In the genomic region with DNA sequence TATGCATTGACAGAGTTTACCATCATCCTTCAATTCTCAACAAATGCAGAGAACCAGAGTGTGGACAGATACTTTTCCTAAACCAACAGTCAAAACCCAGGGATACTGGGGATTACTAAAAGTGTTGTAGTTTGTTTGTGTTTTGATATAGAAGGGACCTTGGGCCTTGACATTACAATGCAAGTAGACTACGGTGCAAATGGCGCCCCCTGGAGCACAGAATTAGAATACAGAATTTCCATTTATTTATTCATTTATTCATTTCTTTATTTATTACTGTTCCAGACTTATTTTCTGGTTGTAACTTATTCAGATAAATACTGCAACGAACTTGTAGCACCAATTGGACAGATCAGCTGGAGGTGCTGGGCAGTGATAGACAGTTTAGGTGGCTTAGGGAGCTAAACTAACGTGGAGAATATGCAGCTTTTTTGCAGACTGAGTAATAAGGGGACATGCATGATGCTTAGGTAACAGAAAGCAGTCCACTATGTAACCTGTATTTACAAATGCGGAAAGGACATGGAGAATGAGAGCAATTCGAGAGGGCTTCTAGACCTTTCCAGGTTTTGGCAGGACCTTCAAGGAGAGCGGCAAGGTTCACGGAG, we compare ENCODE assay signal across 8 cellular contexts. TPM values are rescaled to one million over a fixed set of nuclear protein-coding genes. Genes with fewer than 3 reads are reported as not detected.
A peak's percentile ranks its signal among the peaks of the same experiment; 100 is the strongest.
DNase-seq lines count a peak whose midpoint lies in the region; ATAC-seq and TF ChIP-seq lines count a peak whose summit lies in the region.

No MANE protein-coding gene starts in this region.

- TF ChIP-seq CTCF in CD8-positive, alpha-beta T cell (IDR thresholded peaks at IDR 0.05), result peak; percentile 50
- TF ChIP-seq CTCF in IMR-90 (conservative IDR thresholded peaks at IDR 0.05; ENCODE audit: low read depth, low read length) (peak; percentile 80), adrenal gland (IDR thresholded peaks at IDR 0.05) (peak; percentile 75 to 84 (median 81)), upper lobe of right lung (IDR thresholded peaks at IDR 0.05) (peak; percentile 72)

- H3K4me1 Mint-ChIP-seq in CD8-positive, alpha-beta T cell (ENCODE audit: low read depth), result no peaks in the 10 kb centered on the region
- no peaks in the 10 kb centered on the region for H3K4me1 Mint-ChIP-seq in stimulated activated memory B cell treated with anti-CD40 and anti-IgM and Interleukin-4, amounts not matched to agents 10 μg/mL and 1 μg/mL and 100 μg/mL, for 72 hours

- no peaks in the 10 kb centered on the region for H3K27me3 ChIP-seq in CD8-positive, alpha-beta T cell (ENCODE audit: insufficient read depth, low read length)
- H3K27me3 ChIP-seq in IMR-90 (ENCODE audit: control insufficient read depth, insufficient read depth, low read length) (no peaks in the 10 kb centered on the region), adrenal gland (no peaks in the 10 kb centered on the region), upper lobe of right lung (no peaks in the 10 kb centered on the region)

- no peak overlapping the region for H4K8ac ChIP-seq in IMR-90 (ENCODE audit: low read depth in 2 of 2, low read length in 2 of 2)

- no peak overlapping the region for H2AK9ac ChIP-seq in IMR-90 (replicated peaks; ENCODE audit: low read depth, low read length, poor library complexity)

- H3K79me1 ChIP-seq in IMR-90 (ENCODE audit: low read depth in 1 of 2, low read length in 2 of 2), result peaks cover 24 to 87% of the 10 kb centered on the region in 2 experiments

- no peaks in the 10 kb centered on the region for H3K4me1 ChIP-seq in CD8-positive, alpha-beta T cell (ENCODE audit: insufficient read depth, low read length)
- H3K4me1 ChIP-seq in IMR-90 (ENCODE audit: control insufficient read depth, insufficient read depth, low read length), result peaks cover 22% of the 10 kb centered on the region
- peaks cover 5 to 17% of the 10 kb centered on the region in 2 donors for H3K4me1 ChIP-seq in adrenal gland (replicated peaks in 1 of 2)
- peaks cover 23% of the 10 kb centered on the region for H3K4me1 ChIP-seq in upper lobe of right lung

- no peak overlapping the region for H3K14ac ChIP-seq in IMR-90 (replicated peaks; ENCODE audit: low read depth, low read length)

- no peak overlapping the region for H4K91ac ChIP-seq in IMR-90 (ENCODE audit: insufficient read depth, low read depth, low read length)

- WGBS in IMR-90 (ENCODE audit: extremely low coverage in 2 of 2, insufficient read length in 1 of 2), 2 experiments, result 100% methylated on average over 2 of the region's 8 CpGs; no CpG with 5 or more reads in 1 of the 2 experiments
- 47 to 54% (median 50%) methylated on average over 8 of the region's 8 CpGs for WGBS in adrenal gland, 4 donors

- no peak overlapping the region for H2BK120ac ChIP-seq in IMR-90 (ENCODE audit: low read depth, low read length)

- H3K23ac ChIP-seq in IMR-90 (ENCODE audit: low read depth, low read length), result no peak overlapping the region

- CTCF ChIA-PET in CD8-positive, alpha-beta T cell (lab: Charles Lee), result no interaction called here
- CTCF ChIA-PET in IMR-90 (lab: Yijun Ruan, JAX), result interaction anchor here (1.0 to 3.0 kb wide), 6 partner anchors 24 to 45 kb away, joined by 3 to 19 read pairs (median 3); no protein-coding TSS in a partner anchor

- no peak for ATAC-seq in CD8-positive, alpha-beta T cell
- ATAC-seq in IMR-90 (ENCODE audit: low read depth) (peak; percentile 40; the same call in 1 of the 2 replicates), upper lobe of right lung (peak; percentile 57), HG03159 (IDR thresholded peaks at IDR 0.05; ENCODE audit: unreplicated experiment) (no peak)
- ATAC-seq in stimulated activated memory B cell treated with anti-CD40 and anti-IgM and Interleukin-4, amounts not matched to agents 10 μg/mL and 1 μg/mL and 100 μg/mL, for 72 hours, result no peak

- H4K5ac ChIP-seq in IMR-90 (ENCODE audit: low read depth, low read length), result no peak overlapping the region

- no peak overlapping the region for H3K9ac ChIP-seq in IMR-90 (ENCODE audit: low read depth, low read length)

- H2AFZ ChIP-seq in IMR-90 (replicated peaks; ENCODE audit: low read length, poor library complexity), result no peak overlapping the region

- no TSS peak for BruUV-seq in IMR-90 (replicated peaks; lab: Mats Ljungman, UMichigan)

- POLR2A ChIA-PET in CD8-positive, alpha-beta T cell (lab: Charles Lee), result no interaction called here
- POLR2A ChIA-PET in IMR-90 (lab: Charles Lee; ENCODE audit: unreplicated experiment), result no interaction called here

- no peak overlapping the region for H3K56ac ChIP-seq in IMR-90 (ENCODE audit: extremely low read depth, insufficient read depth, low read length)

- H3K27me3 Mint-ChIP-seq in CD8-positive, alpha-beta T cell (ENCODE audit: low read depth), result no peaks in the 10 kb centered on the region
- H3K27me3 Mint-ChIP-seq in stimulated activated memory B cell treated with anti-CD40 and anti-IgM and Interleukin-4, amounts not matched to agents 10 μg/mL and 1 μg/mL and 100 μg/mL, for 72 hours, result peaks cover 60% of the 10 kb centered on the region

- H2AK5ac ChIP-seq in IMR-90 (ENCODE audit: low read depth, low read length), result 0 out of 2 replicates have a peak overlapping the region, but pooled peaks have one; percentile 3

- dilution Hi-C loops in IMR-90 (cut with HindIII; ENCODE audit: low sequenced_read_pairs, unreplicated experiment), result no loop called here

- no peak overlapping the region for H3K4me3 ChIP-seq in CD8-positive, alpha-beta T cell (ENCODE audit: low read depth, low read length)
- H3K4me3 ChIP-seq in IMR-90 (ENCODE audit: insufficient read depth, low read depth, low read length), result no peak overlapping the region
- H3K4me3 ChIP-seq in adrenal gland, result no peak overlapping the region
- H3K4me3 ChIP-seq in upper lobe of right lung, result no peak overlapping the region

- H3K9me1 ChIP-seq in IMR-90 (ENCODE audit: insufficient read depth, low read length), result peaks cover 29% of the 10 kb centered on the region

- no peak overlapping the region for H2BK20ac ChIP-seq in IMR-90 (ENCODE audit: low read depth, low read length)

- no peak overlapping the region for H2BK5ac ChIP-seq in IMR-90 (ENCODE audit: low read depth, low read length, poor library complexity, severe bottlenecking)

- H3K36me3 Mint-ChIP-seq in CD8-positive, alpha-beta T cell, result no peaks in the 10 kb centered on the region
- H3K36me3 Mint-ChIP-seq in stimulated activated memory B cell treated with anti-CD40 and anti-IgM and Interleukin-4, amounts not matched to agents 10 μg/mL and 1 μg/mL and 100 μg/mL, for 72 hours, result no peaks in the 10 kb centered on the region

- DNase-seq in CD8-positive, alpha-beta T cell, result no peak
- peak; percentile 68 for DNase-seq in IMR-90
- peak in 6 of 7 donors; percentile 44 to 76 (median 64) for DNase-seq in adrenal gland
- DNase-seq in kidney glomerular epithelial cell (lab: John Stamatoyannopoulos, UW), result peak; percentile 33
- DNase-seq in upper lobe of right lung, result no peak
- no peak for DNase-seq in T1000 (lab: John Stamatoyannopoulos, UW)

- no peak overlapping the region for H2BK15ac ChIP-seq in IMR-90 (ENCODE audit: low read depth, low read length)

- no peaks in the 10 kb centered on the region for H3K36me3 ChIP-seq in CD8-positive, alpha-beta T cell (ENCODE audit: insufficient read depth, low read length)
- H3K36me3 ChIP-seq in IMR-90 (ENCODE audit: control insufficient read depth, insufficient read depth, low read length) (peaks cover 9% of the 10 kb centered on the region; the same call in 1 of the 2 replicates), adrenal gland (replicated peaks in 1 of 2) (no peaks in the 10 kb centered on the region), upper lobe of right lung (no peaks in the 10 kb centered on the region)

- no peak overlapping the region for H3K27ac Mint-ChIP-seq in CD8-positive, alpha-beta T cell
- no peak overlapping the region for H3K27ac Mint-ChIP-seq in stimulated activated memory B cell treated with anti-CD40 and anti-IgM and Interleukin-4, amounts not matched to agents 10 μg/mL and 1 μg/mL and 100 μg/mL, for 72 hours

- H3K18ac ChIP-seq in IMR-90 (ENCODE audit: low read depth, low read length), result no peak overlapping the region

- intact Hi-C loops in CD8-positive, alpha-beta T cell (cut with DNase I, micrococcal nuclease), result no loop called here
- intact Hi-C loops in IMR-90 (cut with micrococcal nuclease) (loop anchor here (1.0 to 2.0 kb wide), 4 partner anchors 33 to 67 kb away; no protein-coding TSS in a partner anchor), adrenal gland (cut with DNase I) (loop anchor here (5.0 to 10.0 kb wide), 3 partner anchors 44 to 51 kb away; partner anchors contain the start of gene KIRREL1 (in 2 of the 2)), upper lobe of right lung (cut with DNase I) (loop anchor here (5.0 to 10.0 kb wide), 2 partner anchors 44 to 49 kb away; partner anchors contain the start of gene KIRREL1)

- H3K27ac ChIP-seq in CD8-positive, alpha-beta T cell (ENCODE audit: low read depth, low read length), result no peak overlapping the region
- H3K27ac ChIP-seq in IMR-90 (ENCODE audit: insufficient read depth, low read length), result no peak overlapping the region
- peak overlapping the region in 2 of 5 donors; percentile 9 to 38 for H3K27ac ChIP-seq in adrenal gland
- no peak overlapping the region for H3K27ac ChIP-seq in upper lobe of right lung

- H3K4ac ChIP-seq in IMR-90 (ENCODE audit: low read depth, low read length), result no peak overlapping the region

- no peaks in the 10 kb centered on the region for H3K9me3 ChIP-seq in CD8-positive, alpha-beta T cell (ENCODE audit: low read length)
- H3K9me3 ChIP-seq in IMR-90 (ENCODE audit: control insufficient read depth, insufficient read depth, low read length) (no peaks in the 10 kb centered on the region), adrenal gland (replicated peaks in 1 of 3) (no peaks in the 10 kb centered on the region), upper lobe of right lung (no peaks in the 10 kb centered on the region)

- no peak overlapping the region for H3K4me2 ChIP-seq in IMR-90 (ENCODE audit: low read depth, low read length)

- TF ChIP-seq POLR2A in IMR-90 (IDR thresholded peaks at IDR 0.05; ENCODE audit: low read depth, low read length) (no peak), adrenal gland (IDR thresholded peaks at IDR 0.05) (no peak)

- no peaks in the 10 kb centered on the region for H3K9me3 Mint-ChIP-seq in CD8-positive, alpha-beta T cell
- H3K9me3 Mint-ChIP-seq in stimulated activated memory B cell treated with anti-CD40 and anti-IgM and Interleukin-4, amounts not matched to agents 10 μg/mL and 1 μg/mL and 100 μg/mL, for 72 hours, result no peaks in the 10 kb centered on the region

- no peak overlapping the region for H3K4me3 Mint-ChIP-seq in CD8-positive, alpha-beta T cell
- H3K4me3 Mint-ChIP-seq in stimulated activated memory B cell treated with anti-CD40 and anti-IgM and Interleukin-4, amounts not matched to agents 10 μg/mL and 1 μg/mL and 100 μg/mL, for 72 hours, result no peak overlapping the region

- in situ Hi-C loops in IMR-90 (cut with MboI; ENCODE audit: low sequenced_read_pairs), result no loop called here

- TF ChIP-seq RAD21 in IMR-90 (IDR thresholded peaks at IDR 0.05; ENCODE audit: low read length), result peak; percentile 77

- H4K20me1 ChIP-seq in IMR-90 (ENCODE audit: insufficient read depth, low read length), result peaks cover 54% of the 10 kb centered on the region

RNA-seq across cellular contexts. Expression of gene KIRREL1, which starts 42.6 kb away (rescaled TPM):
- total RNA-seq in CD8-positive, alpha-beta T cell, result not detected
- total RNA-seq in IMR-90 (2012; rRNA removed), result 61.9 and 64.7 TPM in 2 replicates
- polyA plus RNA-seq in IMR-90 (2012; rRNA removed), result 58.1 and 64.6 TPM in 2 replicates
- polyA plus RNA-seq in IMR-90 (2012; cell fraction: cytosol; rRNA removed), result 38.9 and 51.3 TPM in 2 replicates
- 85.2 and 89.7 TPM in 2 replicates for polyA plus RNA-seq in IMR-90 (2012; cell fraction: nucleus; rRNA removed; ENCODE audit: low replicate concordance)
- 10 to 100 TPM; 23.6 to 57.2 (median 50.4) TPM for total RNA-seq in adrenal gland
- polyA plus RNA-seq in adrenal gland, result 10 to 100 TPM; 10.1 to 13.9 (median 11.2) TPM
- 40.8 TPM for total RNA-seq in upper lobe of right lung

Comparison
In these comparisons a context has a peak if more than half of its experiments do, and no peak if none do; other contexts are left out.
1. ATAC-seq: peak in IMR-90 (single experiment) and upper lobe of right lung (single experiment); none in CD8-positive, alpha-beta T cell (single experiment), HG03159 (single experiment) and stimulated activated memory B cell treated with anti-CD40 and anti-IgM and Interleukin-4, amounts not matched to agents 10 μg/mL and 1 μg/mL and 100 μg/mL, for 72 hours (single experiment).
2. DNase-seq: peak in IMR-90 (single experiment), adrenal gland (6 of 7) and kidney glomerular epithelial cell (single experiment); none in CD8-positive, alpha-beta T cell (0 of 7), upper lobe of right lung (single experiment) and T1000 (single experiment).
3. RNA of gene KIRREL1, which starts 42.6 kb away (total RNA-seq): 61.9 to 64.7 TPM in IMR-90, 23.6 to 57.2 TPM in adrenal gland and 40.8 TPM in upper lobe of right lung (single experiment); not detected in CD8-positive, alpha-beta T cell; every median in the first group is over 10 times any median in the second.
4. intact Hi-C loops: an anchor here in IMR-90 (1.0 to 2.0 kb wide), adrenal gland (5.0 to 10.0 kb wide) and upper lobe of right lung (5.0 to 10.0 kb wide); none called in CD8-positive, alpha-beta T cell.
5. Peak in every context shown above with its lines, with median percentiles within 50 percentile points of each other: CTCF ChIP-seq.